8 cellular contexts compared by ENCODE assay signal in genomic region chr20:19692685-19693119, GRCh38.
DNase-seq lines count a peak whose midpoint lies in the region; ATAC-seq, FAIRE-seq and TF ChIP-seq lines count a peak whose summit lies in the region.

No MANE protein-coding gene starts in this region.

- intact Hi-C loops in Panc1 (cut with micrococcal nuclease; ENCODE audit: unreplicated experiment): loop anchor here (5.0 kb wide), 4 partner anchors 90 to 295 kb away; no protein-coding TSS in a partner anchor
- intact Hi-C loops in Right ventricle myocardium inferior (cut with DNase I): loop anchor here (1.0 to 2.0 kb wide), 3 partner anchors 64 to 111 kb away; no protein-coding TSS in a partner anchor
- intact Hi-C loops in vagina (cut with DNase I): loop anchor here (10.0 kb wide), 1 partner anchor 302 kb away; no protein-coding TSS in a partner anchor

- H2BK12ac ChIP-seq in trophoblast cell (ENCODE audit: low read length): peak overlapping the region; percentile 77

- H3K36me3 ChIP-seq in Panc1 (ENCODE audit: control insufficient read depth, insufficient read depth, low read length) (no peaks in the 10 kb centered on the region), trophoblast cell (ENCODE audit: control insufficient read depth in 1 of 2, insufficient read depth in 2 of 2, low read length in 2 of 2) (no peaks in the 10 kb centered on the region), vagina (no peaks in the 10 kb centered on the region), MG63 (no peaks in the 10 kb centered on the region)

- no peak overlapping the region for H3K23ac ChIP-seq in trophoblast cell (ENCODE audit: low read length)

- H3K79me1 ChIP-seq in trophoblast cell (ENCODE audit: low read length): no peaks in the 10 kb centered on the region

- BruUV-seq in Panc1 (replicated peaks; lab: Mats Ljungman, UMichigan): no TSS peak

- no peaks in the 10 kb centered on the region for H3K27me3 ChIP-seq in Panc1 (ENCODE audit: control insufficient read depth, insufficient read depth, low read length)
- H3K27me3 ChIP-seq in trophoblast cell (ENCODE audit: insufficient read depth, low read length): no peaks in the 10 kb centered on the region
- no peaks in the 10 kb centered on the region for H3K27me3 ChIP-seq in vagina
- H3K27me3 ChIP-seq in MG63: no peaks in the 10 kb centered on the region

- peak; percentile 70 for ATAC-seq in Panc1
- ATAC-seq in Right ventricle myocardium inferior: peak; percentile 22

- H3K79me2 ChIP-seq in trophoblast cell (ENCODE audit: control insufficient read depth, insufficient read depth, low read length, poor library complexity): no peaks in the 10 kb centered on the region

- no peak overlapping the region for H2BK5ac ChIP-seq in trophoblast cell (ENCODE audit: low read depth, low read length, poor library complexity)

- no peak overlapping the region for H4K8ac ChIP-seq in trophoblast cell (ENCODE audit: low read depth, low read length)

- no peak overlapping the region for H3K9ac ChIP-seq in trophoblast cell (ENCODE audit: low read length)

- TF ChIP-seq POLR2A in H54 (IDR thresholded peaks at IDR 0.05; ENCODE audit: low read depth, low read length): no peak
- no peak for TF ChIP-seq POLR2A in vagina (IDR thresholded peaks at IDR 0.05)

- no peak overlapping the region for H4K91ac ChIP-seq in trophoblast cell (ENCODE audit: low read depth, low read length)

- FAIRE-seq in H54 (lab: Jason Lieb, UNC): no peak

- DNase-seq in AG20443 (ENCODE audit: low spot score) (peak; percentile 71), H54 (ENCODE audit: insufficient read length, low spot score) (peak; percentile 44), Panc1 (ENCODE audit: low read depth, low spot score) (peak; percentile 53), Right ventricle myocardium inferior (ENCODE audit: missing footprints) (peak; percentile 79), trophoblast cell (peak; percentile 44 to 85), vagina (ENCODE audit: extremely low spot score in 2 of 2) (no peak), MG63 (no peak)
- DNase-seq in activated gamma-delta T cell treated with anti-CD3 and anti-CD28 coated beads, Interleukin-2, amount 50 U/mL, for 16 hours (ENCODE audit: low read depth): peak; percentile 33

- POLR2A ChIA-PET in Panc1 (lab: Charles Lee): interaction anchor here (1.0 kb wide), 1 partner anchor 302 kb away, joined by 3 read pairs; no protein-coding TSS in a partner anchor

- no peaks in the 10 kb centered on the region for H3K9me3 ChIP-seq in Panc1 (ENCODE audit: control insufficient read depth, insufficient read depth, low read depth, low read length)
- no peaks in the 10 kb centered on the region for H3K9me3 ChIP-seq in trophoblast cell (ENCODE audit: insufficient read depth, low read depth, low read length)
- no peaks in the 10 kb centered on the region for H3K9me3 ChIP-seq in vagina
- no peaks in the 10 kb centered on the region for H3K9me3 ChIP-seq in MG63

- H4K12ac ChIP-seq in trophoblast cell (ENCODE audit: low read depth, low read length): no peak overlapping the region

- TF ChIP-seq CTCF in Panc1 (IDR thresholded peaks at IDR 0.05) (peak; percentile 95), vagina (IDR thresholded peaks at IDR 0.05) (peak; percentile 69 to 94 (median 94))

- no CpG with 5 or more reads among the region's 15 CpGs for WGBS in trophoblast cell (ENCODE audit: extremely low coverage, insufficient coverage, insufficient read length)

- H3K27ac ChIP-seq in Panc1 (ENCODE audit: low read length): peak overlapping the region; percentile 71
- H3K27ac ChIP-seq in trophoblast cell (ENCODE audit: low read depth, low read length): no peak overlapping the region
- H3K27ac ChIP-seq in vagina: no peak overlapping the region

- in situ Hi-C loops in Panc1 (cut with HindIII; ENCODE audit: low pct_unique_long_range_greater_than_20kb, low sequenced_read_pairs): no loop called here

- peak overlapping the region; percentile 32 for H2AFZ ChIP-seq in trophoblast cell (ENCODE audit: insufficient read depth, low read length, poor library complexity)

- H3K4me3 ChIP-seq in Panc1 (ENCODE audit: low read depth in 2 of 2, low read length in 2 of 2): peak overlapping the region in 1 of 2 experiments; percentile 31; a peak in 2 of 4 replicates
- H3K4me3 ChIP-seq in trophoblast cell (ENCODE audit: low read depth, low read length): no peak overlapping the region
- no peak overlapping the region for H3K4me3 ChIP-seq in vagina
- no peak overlapping the region for H3K4me3 ChIP-seq in MG63

- peaks cover 6% of the 10 kb centered on the region for H3K4me1 ChIP-seq in Panc1 (ENCODE audit: control insufficient read depth, insufficient read depth, low read length)
- H3K4me1 ChIP-seq in trophoblast cell (ENCODE audit: control insufficient read depth in 1 of 2, insufficient read depth in 2 of 2, low read length in 2 of 2): no peaks in the 10 kb centered on the region
- peaks cover 6% of the 10 kb centered on the region for H3K4me1 ChIP-seq in vagina

- no peak overlapping the region for H2BK120ac ChIP-seq in trophoblast cell (ENCODE audit: insufficient read depth, low read length, poor library complexity)

- H3K4me2 ChIP-seq in trophoblast cell (ENCODE audit: low read length): no peak overlapping the region

- no peak overlapping the region for H3K14ac ChIP-seq in trophoblast cell (ENCODE audit: low read length)

- CTCF ChIA-PET in Panc1 (lab: Charles Lee): interaction anchor here (0.6 to 0.7 kb wide), 3 partner anchors 105 to 282 kb away, joined by 3 to 5 read pairs (median 3); no protein-coding TSS in a partner anchor

- no peak overlapping the region for H3K4ac ChIP-seq in trophoblast cell (ENCODE audit: low read depth, low read length)

- H2AK5ac ChIP-seq in trophoblast cell (ENCODE audit: low read length): no peak overlapping the region

- no peak overlapping the region for H3K18ac ChIP-seq in trophoblast cell (ENCODE audit: low read length)

Comparison
In these comparisons a context has a peak if more than half of its experiments do, and no peak if none do; other contexts are left out.
1. DNase-seq: peak in AG20443 (single experiment), H54 (single experiment), Panc1 (single experiment), activated gamma-delta T cell treated with anti-CD3 and anti-CD28 coated beads, Interleukin-2, amount 50 U/mL, for 16 hours (single experiment), Right ventricle myocardium inferior (single experiment) and trophoblast cell (2 of 2); none in vagina (0 of 2) and MG63 (single experiment).